ENCODE assay signal across 13 cellular contexts in the genomic region with DNA sequence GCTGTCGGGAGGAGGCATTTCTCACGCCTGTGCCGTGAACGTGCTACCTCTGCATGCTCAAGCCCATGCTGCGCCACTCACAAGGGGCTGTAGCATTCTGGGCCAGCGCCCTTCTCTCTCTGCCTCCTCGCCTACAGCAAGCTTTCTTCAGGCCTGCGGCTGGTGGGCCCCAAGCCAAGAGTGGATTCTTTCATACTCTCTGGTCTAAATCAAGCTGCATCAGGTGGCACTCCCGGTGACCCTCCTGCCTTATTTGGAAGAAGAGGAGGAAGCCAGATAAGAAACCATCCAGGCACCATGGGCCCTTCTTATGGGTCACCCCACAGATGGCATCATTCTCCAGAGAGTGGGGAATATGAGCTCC.
DNase-seq lines count a peak whose midpoint lies in the region; ATAC-seq, FAIRE-seq and TF ChIP-seq lines count a peak whose summit lies in the region.
"Had no signal": no experiment of that assay in that cellular context is flagged by ENCODE, and none has a peak within 500 bp of the region (broad histone marks: within the 10 kb centered on the region; RNA-seq: fewer than 3 reads in every experiment).

No MANE protein-coding gene starts in this region.

- ATAC-seq in HG03565 (IDR thresholded peaks at IDR 0.05; ENCODE audit: unreplicated experiment): no peak

- FAIRE-seq in RCC 7860 (lab: Jason Lieb, UNC): no peak

- 53 to 64% methylated on average over 7 to 8 of the region's 9 CpGs for WGBS in esophagus squamous epithelium, 2 donors

- TF ChIP-seq CTCF in esophagus squamous epithelium (IDR thresholded peaks at IDR 0.05): no peak
- no peak for TF ChIP-seq CTCF in osteoblast (IDR thresholded peaks at IDR 0.05; ENCODE audit: extremely low read depth, low read depth, low read length)
- no peak for TF ChIP-seq CTCF in GM13977 (IDR thresholded peaks at IDR 0.05; ENCODE audit: extremely low read depth, insufficient read depth, missing control alignments)

- H3K27me3 ChIP-seq in esophagus squamous epithelium (no peaks in the 10 kb centered on the region), osteoblast (ENCODE audit: insufficient read depth, low read length) (no peaks in the 10 kb centered on the region)

- no peak overlapping the region for H2AFZ ChIP-seq in osteoblast (ENCODE audit: low read length)

- in situ Hi-C loops in GM13977 (cut with MboI; ENCODE audit: low pct_unique_long_range_greater_than_20kb, low sequenced_read_pairs, unreplicated experiment): no loop called here

- H3K9me3 ChIP-seq in esophagus squamous epithelium (no peaks in the 10 kb centered on the region), osteoblast (ENCODE audit: low read depth, low read length) (no peaks in the 10 kb centered on the region)

- H3K4me1 ChIP-seq in esophagus squamous epithelium (peaks cover 27 to 85% (median 45%) of the 10 kb centered on the region in 3 donors), osteoblast (ENCODE audit: insufficient read depth, low read length) (peaks cover 63% of the 10 kb centered on the region)

- no peaks in the 10 kb centered on the region for H3K36me3 ChIP-seq in esophagus squamous epithelium
- no peaks in the 10 kb centered on the region for H3K36me3 ChIP-seq in osteoblast (ENCODE audit: insufficient read depth, low read length)

- H4K20me1 ChIP-seq in osteoblast (ENCODE audit: insufficient read depth, low read length): no peaks in the 10 kb centered on the region

- H3K4me3 ChIP-seq in esophagus squamous epithelium (no peak overlapping the region), osteoblast (ENCODE audit: insufficient read depth, low read length) (peak overlapping the region; percentile 27)

- peak; percentile 55 for DNase-seq in Daoy (ENCODE audit: low read depth)
- DNase-seq in RCC 7860 (ENCODE audit: low spot score): peak; percentile 13
- no peak for DNase-seq in esophagus squamous epithelium (lab: John Stamatoyannopoulos, UW)
- peak; percentile 70 for DNase-seq in osteoblast (ENCODE audit: insufficient read length, low spot score, missing footprints)
- DNase-seq in GM13977 (ENCODE audit: low spot score): no peak
- DNase-seq in T-helper 2 cell: no peak
- no peak for DNase-seq in SIG-M5 (lab: John Stamatoyannopoulos, UW)
- DNase-seq: activated effector memory CD4-positive, alpha-beta T cell treated with Interleukin-2 at 50 U/mL for 16 hours; endodermal cell; H9; midbrain; NCI-H2227 treated with DMSO at 0.1 percent for 48 hours had no signal

- intact Hi-C loops in esophagus squamous epithelium (cut with DNase I): no loop called here

- TF ChIP-seq POLR2A in esophagus squamous epithelium (IDR thresholded peaks at IDR 0.05): no peak

- H3K27ac ChIP-seq in esophagus squamous epithelium (peak overlapping the region; percentile 29 to 74 (median 64)), osteoblast (ENCODE audit: low read depth, low read length) (peak overlapping the region; percentile 93)

- no peaks in the 10 kb centered on the region for H3K79me2 ChIP-seq in osteoblast (ENCODE audit: insufficient read depth, low read length)

- H3K4me2 ChIP-seq in osteoblast (ENCODE audit: insufficient read depth, low read length): peak overlapping the region; percentile 18

Comparison
In these comparisons a context has a peak if more than half of its experiments do, and no peak if none do; other contexts are left out.
1. DNase-seq: peak in Daoy (single experiment), RCC 7860 (single experiment) and osteoblast (single experiment); none in esophagus squamous epithelium (single experiment), GM13977 (single experiment), T-helper 2 cell (0 of 5) and SIG-M5 (single experiment).